ENCODE assay signal across 27 cellular contexts in genomic region chr19:17767559-17767958, GRCh38. TPM values are rescaled to one million over a fixed set of nuclear protein-coding genes. Genes with fewer than 3 reads are reported as not detected.
"Had no signal": no experiment of that assay in that cellular context is flagged by ENCODE, and none has a peak within 500 bp of the region (broad histone marks: within the 10 kb centered on the region; RNA-seq: fewer than 3 reads in every experiment).

No MANE protein-coding gene starts in this region.

- H3K9ac ChIP-seq: neural progenitor cell had no signal

- H3K4me2 ChIP-seq: neural progenitor cell had no signal

- H3K4me1 ChIP-seq: neural progenitor cell had no signal

- H3K4me3 ChIP-seq: body of pancreas, left ventricle myocardium inferior, neural progenitor cell, thyroid gland had no signal

- H2AFZ ChIP-seq: neural progenitor cell had no signal

- H3K9me3 ChIP-seq: body of pancreas, left ventricle myocardium inferior, thyroid gland had no signal

- H3K36me3 ChIP-seq: left ventricle myocardium inferior, neural progenitor cell, thyroid gland had no signal

- H3K27ac ChIP-seq: body of pancreas, left ventricle myocardium inferior, neural progenitor cell, thyroid gland had no signal

- H3K27me3 ChIP-seq: body of pancreas, neural progenitor cell, thyroid gland had no signal

- ATAC-seq: esophagus mucosa; naive thymus-derived CD8-positive, alpha-beta T cell; T-cell had no signal

- DNase-seq: activated CD4-positive, alpha-beta memory T cell treated with anti-CD3 and anti-CD28 coated beads for 36 hours; activated CD4-positive, alpha-beta T cell treated with anti-CD3 and anti-CD28 coated beads for 4 hours; activated CD4-positive, CD25-positive, alpha-beta regulatory T cell; activated effector memory CD4-positive, alpha-beta T cell treated with anti-CD3 and anti-CD28 coated beads, Interleukin-2, amount 50 U/mL, for 16 hours; activated naive CD4-positive, alpha-beta T cell treated with anti-CD3 and anti-CD28 coated beads, Interleukin-2, amount 10 ng/mL, durations not matched to agents 7 days and 5 days; anterior cingulate cortex; body of pancreas; dermis blood vessel endothelial cell; effector memory CD4-positive, alpha-beta T cell; foreskin melanocyte; glutamatergic neuron; hippocampal formation; kidney glomerular epithelial cell; left ventricle myocardium inferior; naive thymus-derived CD8-positive, alpha-beta T cell; stimulated activated CD4-positive, alpha-beta T cell treated with anti-CD3 and anti-CD28 coated beads, Interleukin-2, amount 100 ng/mL, for 48 hours; stimulated activated CD8-positive, alpha-beta memory T cell treated with anti-CD3 and anti-CD28 coated beads, Interleukin-4, amount 100 ng/mL, for 48 hours; stimulated activated naive CD4-positive, alpha-beta T cell; T-cell; thyroid gland had no signal

RNA-seq across cellular contexts. Expression of gene B3GNT3, which starts 27.4 kb away (rescaled TPM):
- total RNA-seq: cardiac septum; dermis blood vessel endothelial cell; endothelial cell of umbilical vein; left ventricle myocardium inferior; lung microvascular endothelial cell; naive thymus-derived CD8-positive, alpha-beta T cell; progenitor cell of endocrine pancreas had no signal

RNA-seq across cellular contexts. Expression of gene INSL3, which starts 53.8 kb away (rescaled TPM):
- total RNA-seq: body of pancreas, cardiac septum, dermis blood vessel endothelial cell, endothelial cell of umbilical vein, esophagus mucosa, left ventricle myocardium inferior, lung microvascular endothelial cell, progenitor cell of endocrine pancreas, ureter had no signal
- polyA plus RNA-seq: endothelial cell of umbilical vein had no signal
